Comparison of ENCODE assay signal across 8 cellular contexts in the genomic region with DNA sequence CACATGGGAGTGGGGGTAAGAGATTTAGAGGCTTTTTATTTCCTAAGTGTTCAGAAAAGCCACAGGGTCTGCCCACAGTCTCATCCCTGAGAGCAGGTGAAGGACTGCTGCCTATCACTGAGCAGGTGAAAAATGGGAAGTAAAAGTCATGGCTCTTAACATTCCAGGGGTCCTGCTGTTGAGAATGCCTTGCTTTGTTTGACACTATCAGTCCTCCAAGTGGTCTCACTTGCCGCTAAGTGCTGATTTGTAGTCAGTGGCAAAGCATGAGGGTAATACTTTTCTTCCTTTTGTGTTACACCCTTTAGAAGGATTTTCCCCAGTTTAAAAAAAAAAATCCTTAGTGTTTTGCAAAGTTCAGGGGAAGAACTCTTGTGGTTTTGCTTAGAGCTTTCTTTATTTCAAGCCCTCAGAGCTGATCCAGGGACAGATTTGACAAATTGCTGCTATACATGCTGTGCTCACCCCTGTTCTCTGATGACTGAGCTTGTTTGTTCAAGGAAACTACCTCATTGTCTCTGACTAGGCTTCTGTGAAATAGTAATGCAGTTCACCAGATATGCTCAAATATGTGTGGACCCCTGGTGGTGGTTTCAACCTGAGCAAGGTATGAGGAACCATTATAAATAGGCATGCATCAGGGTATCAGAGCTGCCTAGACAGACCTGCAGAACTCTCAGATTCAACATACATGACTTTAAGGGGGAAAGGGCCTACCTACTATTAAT.
DNase-seq lines count a peak whose midpoint lies in the region; TF ChIP-seq lines count a peak whose summit lies in the region.

No MANE protein-coding gene starts in this region.

- TF ChIP-seq CTCF in GM12874 (IDR thresholded peaks at IDR 0.05; ENCODE audit: insufficient read depth, low read depth, low read length) = peak; percentile 19; the same call in 1 of the 2 replicates
- peak; percentile 21; the same call in 1 of the 2 replicates for TF ChIP-seq CTCF in HEK293 (tag by site-specific recombination; IDR thresholded peaks at IDR 0.05)
- TF ChIP-seq CTCF in cardiac fibroblast (IDR thresholded peaks at IDR 0.05; ENCODE audit: low read depth, low read length) = peak; percentile 26

- no peaks in the 10 kb centered on the region for H3K36me3 Mint-ChIP-seq in immature natural killer cell

- no peak overlapping the region for H3K27ac Mint-ChIP-seq in immature natural killer cell

- no peaks in the 10 kb centered on the region for H3K9me3 Mint-ChIP-seq in immature natural killer cell

- POLR2A ChIA-PET in HEK293 (lab: Yijun Ruan, JAX) = interaction anchor here (0.7 to 1.3 kb wide), 2 partner anchors 140 to 421 kb away, joined by 3 to 4 read pairs; no protein-coding TSS in a partner anchor

- H3K9me3 ChIP-seq in HEK293 (ENCODE audit: control insufficient read depth, insufficient read depth, low read depth, low read length) = no peaks in the 10 kb centered on the region

- no peak overlapping the region for H3K4me3 Mint-ChIP-seq in immature natural killer cell

- H3K27me3 Mint-ChIP-seq in immature natural killer cell (ENCODE audit: low read depth in 3 of 3) = peaks cover 0 to 2% (median 0%) of the 10 kb centered on the region in 3 donors

- H3K4me3 ChIP-seq in HEK293 (ENCODE audit: low read depth, low read length) = no peak overlapping the region
- H3K4me3 ChIP-seq in cardiac fibroblast (replicated peaks in 1 of 2; ENCODE audit: low read depth in 2 of 2, low read length in 2 of 2) = no peak overlapping the region

- peaks cover 7 to 10% of the 10 kb centered on the region in 2 donors for H3K4me1 Mint-ChIP-seq in immature natural killer cell

- CTCF ChIA-PET in HEK293 (lab: Yijun Ruan, JAX) = interaction anchor here (0.5 to 2.7 kb wide), 20 partner anchors 8 to 1970 kb away, joined by 3 to 10 read pairs (median 4); no protein-coding TSS in a partner anchor

- peaks cover 8% of the 10 kb centered on the region for H3K4me1 ChIP-seq in HEK293 (ENCODE audit: control insufficient read depth, insufficient read depth, low read length)

- no peaks in the 10 kb centered on the region for H3K36me3 ChIP-seq in HEK293 (ENCODE audit: control insufficient read depth in 2 of 2, insufficient read depth in 1 of 2, low read length in 2 of 2)

- H3K27ac ChIP-seq in HEK293 (ENCODE audit: extremely low read depth, low read depth, low read length) = no peak overlapping the region

- peak; percentile 34 for DNase-seq in NCI-H128 (lab: John Stamatoyannopoulos, UW; ENCODE audit: unreplicated experiment)
- peak; percentile 35 to 68 for DNase-seq in cardiac fibroblast (ENCODE audit: low read depth in 2 of 2)
- peak; percentile 21 for DNase-seq in smooth muscle cell of the brain vasculature (ENCODE audit: low read depth, low spot score)
- no peak for DNase-seq in central memory CD4-positive, alpha-beta T cell
- no peak for DNase-seq in immature natural killer cell
- no peak for DNase-seq in NCI-H1694 (lab: John Stamatoyannopoulos, UW)

TF ChIP-seq in HEK293, 187 proteins besides CTCF, POLR2A, EP300 and RAD21 (continues in another document):
- TF ChIP-seq ZIC2 (tag by site-specific recombination; IDR thresholded peaks at IDR 0.05) (peak; percentile 72), ZNF555 (tag by site-specific recombination; conservative IDR thresholded peaks at IDR 0.05) (no peak), ZNF585B (tag by site-specific recombination; IDR thresholded peaks at IDR 0.05) (no peak), EGR2 (tag by site-specific recombination; IDR thresholded peaks at IDR 0.05; ENCODE audit: low read depth) (no peak), SALL2 (tag by site-specific recombination; IDR thresholded peaks at IDR 0.05; ENCODE audit: borderline replicate concordance) (no peak), ZNF621 (tag by site-specific recombination; IDR thresholded peaks at IDR 0.05) (no peak), ZNF19 (tag by site-specific recombination; IDR thresholded peaks at IDR 0.05; ENCODE audit: low read depth) (no peak), TRIM28 (IDR thresholded peaks at IDR 0.05; ENCODE audit: borderline replicate concordance, low read length) (peak; percentile 56; the same call in 1 of the 2 replicates), OSR2 (tag by site-specific recombination; IDR thresholded peaks at IDR 0.05) (peak; percentile 50; the same call in 1 of the 2 replicates), ZNF510 (tag by site-specific recombination; IDR thresholded peaks at IDR 0.05; ENCODE audit: insufficient replicate concordance) (no peak), ZNF791 (tag by site-specific recombination; IDR thresholded peaks at IDR 0.05) (no peak), BCL11B (tag by site-specific recombination; IDR thresholded peaks at IDR 0.05; ENCODE audit: low read depth) (no peak)
- TF ChIP-seq, protein P1, sequence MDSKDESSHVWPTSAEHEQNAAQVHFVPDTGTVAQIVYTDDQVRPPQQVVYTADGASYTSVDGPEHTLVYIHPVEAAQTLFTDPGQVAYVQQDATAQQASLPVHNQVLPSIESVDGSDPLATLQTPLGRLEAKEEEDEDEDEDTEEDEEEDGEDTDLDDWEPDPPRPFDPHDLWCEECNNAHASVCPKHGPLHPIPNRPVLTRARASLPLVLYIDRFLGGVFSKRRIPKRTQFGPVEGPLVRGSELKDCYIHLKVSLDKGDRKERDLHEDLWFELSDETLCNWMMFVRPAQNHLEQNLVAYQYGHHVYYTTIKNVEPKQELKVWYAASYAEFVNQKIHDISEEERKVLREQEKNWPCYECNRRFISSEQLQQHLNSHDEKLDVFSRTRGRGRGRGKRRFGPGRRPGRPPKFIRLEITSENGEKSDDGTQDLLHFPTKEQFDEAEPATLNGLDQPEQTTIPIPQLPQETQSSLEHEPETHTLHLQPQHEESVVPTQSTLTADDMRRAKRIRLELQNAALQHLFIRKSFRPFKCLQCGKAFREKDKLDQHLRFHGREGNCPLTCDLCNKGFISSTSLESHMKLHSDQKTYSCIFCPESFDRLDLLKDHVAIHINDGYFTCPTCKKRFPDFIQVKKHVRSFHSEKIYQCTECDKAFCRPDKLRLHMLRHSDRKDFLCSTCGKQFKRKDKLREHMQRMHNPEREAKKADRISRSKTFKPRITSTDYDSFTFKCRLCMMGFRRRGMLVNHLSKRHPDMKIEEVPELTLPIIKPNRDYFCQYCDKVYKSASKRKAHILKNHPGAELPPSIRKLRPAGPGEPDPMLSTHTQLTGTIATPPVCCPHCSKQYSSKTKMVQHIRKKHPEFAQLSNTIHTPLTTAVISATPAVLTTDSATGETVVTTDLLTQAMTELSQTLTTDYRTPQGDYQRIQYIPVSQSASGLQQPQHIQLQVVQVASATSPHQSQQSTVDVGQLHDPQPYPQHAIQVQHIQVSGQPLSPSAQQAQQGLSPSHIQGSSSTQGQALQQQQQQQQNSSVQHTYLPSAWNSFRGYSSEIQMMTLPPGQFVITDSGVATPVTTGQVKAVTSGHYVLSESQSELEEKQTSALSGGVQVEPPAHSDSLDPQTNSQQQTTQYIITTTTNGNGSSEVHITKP (tag by site-specific recombination; IDR thresholded peaks at IDR 0.05) = 0 out of 2 replicates have a peak, but pooled peaks have one; percentile 24
- TF ChIP-seq, protein P2, sequence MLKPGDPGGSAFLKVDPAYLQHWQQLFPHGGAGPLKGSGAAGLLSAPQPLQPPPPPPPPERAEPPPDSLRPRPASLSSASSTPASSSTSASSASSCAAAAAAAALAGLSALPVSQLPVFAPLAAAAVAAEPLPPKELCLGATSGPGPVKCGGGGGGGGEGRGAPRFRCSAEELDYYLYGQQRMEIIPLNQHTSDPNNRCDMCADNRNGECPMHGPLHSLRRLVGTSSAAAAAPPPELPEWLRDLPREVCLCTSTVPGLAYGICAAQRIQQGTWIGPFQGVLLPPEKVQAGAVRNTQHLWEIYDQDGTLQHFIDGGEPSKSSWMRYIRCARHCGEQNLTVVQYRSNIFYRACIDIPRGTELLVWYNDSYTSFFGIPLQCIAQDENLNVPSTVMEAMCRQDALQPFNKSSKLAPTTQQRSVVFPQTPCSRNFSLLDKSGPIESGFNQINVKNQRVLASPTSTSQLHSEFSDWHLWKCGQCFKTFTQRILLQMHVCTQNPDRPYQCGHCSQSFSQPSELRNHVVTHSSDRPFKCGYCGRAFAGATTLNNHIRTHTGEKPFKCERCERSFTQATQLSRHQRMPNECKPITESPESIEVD (tag by site-specific recombination; IDR thresholded peaks at IDR 0.05) = peak; percentile 17; the same call in 1 of the 2 replicates
- TF ChIP-seq, protein P3, sequence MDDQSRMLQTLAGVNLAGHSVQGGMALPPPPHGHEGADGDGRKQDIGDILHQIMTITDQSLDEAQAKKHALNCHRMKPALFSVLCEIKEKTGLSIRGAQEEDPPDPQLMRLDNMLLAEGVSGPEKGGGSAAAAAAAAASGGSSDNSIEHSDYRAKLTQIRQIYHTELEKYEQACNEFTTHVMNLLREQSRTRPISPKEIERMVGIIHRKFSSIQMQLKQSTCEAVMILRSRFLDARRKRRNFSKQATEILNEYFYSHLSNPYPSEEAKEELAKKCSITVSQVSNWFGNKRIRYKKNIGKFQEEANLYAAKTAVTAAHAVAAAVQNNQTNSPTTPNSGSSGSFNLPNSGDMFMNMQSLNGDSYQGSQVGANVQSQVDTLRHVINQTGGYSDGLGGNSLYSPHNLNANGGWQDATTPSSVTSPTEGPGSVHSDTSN (CRISPR knock-in tag; IDR thresholded peaks at IDR 0.05) = no peak
- TF ChIP-seq, protein P4, sequence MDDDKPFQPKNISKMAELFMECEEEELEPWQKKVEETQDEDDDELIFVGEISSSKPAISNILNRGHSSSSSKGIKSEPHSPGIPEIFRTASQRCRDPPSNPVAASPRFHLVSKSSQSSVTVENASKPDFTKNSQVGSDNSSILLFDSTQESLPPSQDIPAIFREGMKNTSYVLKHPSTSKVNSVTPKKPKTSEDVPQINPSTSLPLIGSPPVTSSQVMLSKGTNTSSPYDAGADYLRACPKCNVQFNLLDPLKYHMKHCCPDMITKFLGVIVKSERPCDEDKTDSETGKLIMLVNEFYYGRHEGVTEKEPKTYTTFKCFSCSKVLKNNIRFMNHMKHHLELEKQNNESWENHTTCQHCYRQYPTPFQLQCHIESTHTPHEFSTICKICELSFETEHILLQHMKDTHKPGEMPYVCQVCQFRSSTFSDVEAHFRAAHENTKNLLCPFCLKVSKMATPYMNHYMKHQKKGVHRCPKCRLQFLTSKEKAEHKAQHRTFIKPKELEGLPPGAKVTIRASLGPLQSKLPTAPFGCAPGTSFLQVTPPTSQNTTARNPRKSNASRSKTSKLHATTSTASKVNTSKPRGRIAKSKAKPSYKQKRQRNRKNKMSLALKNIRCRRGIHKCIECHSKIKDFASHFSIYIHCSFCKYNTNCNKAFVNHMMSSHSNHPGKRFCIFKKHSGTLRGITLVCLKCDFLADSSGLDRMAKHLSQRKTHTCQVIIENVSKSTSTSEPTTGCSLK (tag by site-specific recombination; IDR thresholded peaks at IDR 0.05) = no peak

Comparison
In these comparisons a context has a peak if more than half of its experiments do, and no peak if none do; other contexts are left out.
1. DNase-seq: peak in NCI-H128 (single experiment), cardiac fibroblast (2 of 2) and smooth muscle cell of the brain vasculature (single experiment); none in central memory CD4-positive, alpha-beta T cell (single experiment), immature natural killer cell (0 of 3) and NCI-H1694 (single experiment).
2. Peak in every context shown above with its lines, with median percentiles within 50 percentile points of each other: CTCF ChIP-seq.